Comparison of ENCODE assay signal across 1 cellular context in the genomic region with DNA sequence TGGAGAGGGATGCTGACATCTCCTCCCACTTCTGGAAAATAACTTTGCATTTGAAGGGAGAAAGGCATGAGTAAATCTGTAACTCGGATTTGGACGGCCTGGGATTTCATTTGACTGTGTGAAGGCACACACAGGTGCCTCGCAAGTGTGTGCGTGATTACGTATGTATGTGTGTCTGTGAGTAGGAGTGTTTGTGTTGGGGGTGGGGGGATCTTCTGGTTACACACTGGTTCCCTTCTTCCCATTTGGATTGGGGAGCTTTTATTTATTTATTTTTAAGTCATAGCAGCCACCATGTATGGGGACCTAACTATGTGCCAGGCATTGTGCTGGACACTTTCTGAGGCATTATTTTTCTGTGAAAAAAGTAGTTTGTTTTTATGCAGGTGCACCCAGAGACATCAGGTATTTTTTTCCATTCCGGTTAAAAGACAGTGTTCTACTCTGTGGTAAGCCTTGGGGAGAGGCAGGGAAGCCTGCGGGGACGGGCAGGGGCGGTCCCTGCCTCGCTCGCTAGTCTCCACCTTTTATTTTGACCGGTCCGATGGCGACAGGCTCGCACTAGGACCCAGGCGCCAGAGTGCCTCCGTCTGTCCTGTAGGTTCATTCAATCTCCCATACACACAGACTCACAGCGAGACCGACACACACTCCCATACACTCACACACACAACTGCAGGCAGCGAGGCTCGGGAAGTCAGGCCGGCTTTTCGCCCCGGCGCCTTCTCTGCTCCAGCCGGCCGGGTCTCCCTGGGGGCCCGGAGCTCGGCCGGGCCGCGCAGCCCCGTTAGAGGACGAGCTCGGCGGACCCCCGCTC.
TF ChIP-seq lines count a peak whose summit lies in the region.

A gene (plus strand): TSS at position 618 of the 817 bp plus-strand sequence. CDS start 204 bp downstream, outside the sequence.

TF ChIP-seq in HepG2, 621 proteins besides CTCF, POLR2A, EP300 and RAD21 (continued from another document and continues in another):
- TF ChIP-seq, protein P1, sequence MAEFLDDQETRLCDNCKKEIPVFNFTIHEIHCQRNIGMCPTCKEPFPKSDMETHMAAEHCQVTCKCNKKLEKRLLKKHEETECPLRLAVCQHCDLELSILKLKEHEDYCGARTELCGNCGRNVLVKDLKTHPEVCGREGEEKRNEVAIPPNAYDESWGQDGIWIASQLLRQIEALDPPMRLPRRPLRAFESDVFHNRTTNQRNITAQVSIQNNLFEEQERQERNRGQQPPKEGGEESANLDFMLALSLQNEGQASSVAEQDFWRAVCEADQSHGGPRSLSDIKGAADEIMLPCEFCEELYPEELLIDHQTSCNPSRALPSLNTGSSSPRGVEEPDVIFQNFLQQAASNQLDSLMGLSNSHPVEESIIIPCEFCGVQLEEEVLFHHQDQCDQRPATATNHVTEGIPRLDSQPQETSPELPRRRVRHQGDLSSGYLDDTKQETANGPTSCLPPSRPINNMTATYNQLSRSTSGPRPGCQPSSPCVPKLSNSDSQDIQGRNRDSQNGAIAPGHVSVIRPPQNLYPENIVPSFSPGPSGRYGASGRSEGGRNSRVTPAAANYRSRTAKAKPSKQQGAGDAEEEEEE (CRISPR knock-in tag; IDR thresholded peaks at IDR 0.05; ENCODE audit: borderline replicate concordance): no peak
- peak; percentile 62 for TF ChIP-seq RXRB (CRISPR knock-in tag; IDR thresholded peaks at IDR 0.05; ENCODE audit: borderline replicate concordance)
- 0 out of 2 replicates have a peak, but pooled peaks have one; percentile 29 for TF ChIP-seq NKX3-1 (CRISPR knock-in tag; IDR thresholded peaks at IDR 0.05)
- 0 out of 2 replicates have a peak, but pooled peaks have one; percentile 48 for TF ChIP-seq ARNT2 (CRISPR knock-in tag; IDR thresholded peaks at IDR 0.05; ENCODE audit: low read depth)
- TF ChIP-seq, protein P2, sequence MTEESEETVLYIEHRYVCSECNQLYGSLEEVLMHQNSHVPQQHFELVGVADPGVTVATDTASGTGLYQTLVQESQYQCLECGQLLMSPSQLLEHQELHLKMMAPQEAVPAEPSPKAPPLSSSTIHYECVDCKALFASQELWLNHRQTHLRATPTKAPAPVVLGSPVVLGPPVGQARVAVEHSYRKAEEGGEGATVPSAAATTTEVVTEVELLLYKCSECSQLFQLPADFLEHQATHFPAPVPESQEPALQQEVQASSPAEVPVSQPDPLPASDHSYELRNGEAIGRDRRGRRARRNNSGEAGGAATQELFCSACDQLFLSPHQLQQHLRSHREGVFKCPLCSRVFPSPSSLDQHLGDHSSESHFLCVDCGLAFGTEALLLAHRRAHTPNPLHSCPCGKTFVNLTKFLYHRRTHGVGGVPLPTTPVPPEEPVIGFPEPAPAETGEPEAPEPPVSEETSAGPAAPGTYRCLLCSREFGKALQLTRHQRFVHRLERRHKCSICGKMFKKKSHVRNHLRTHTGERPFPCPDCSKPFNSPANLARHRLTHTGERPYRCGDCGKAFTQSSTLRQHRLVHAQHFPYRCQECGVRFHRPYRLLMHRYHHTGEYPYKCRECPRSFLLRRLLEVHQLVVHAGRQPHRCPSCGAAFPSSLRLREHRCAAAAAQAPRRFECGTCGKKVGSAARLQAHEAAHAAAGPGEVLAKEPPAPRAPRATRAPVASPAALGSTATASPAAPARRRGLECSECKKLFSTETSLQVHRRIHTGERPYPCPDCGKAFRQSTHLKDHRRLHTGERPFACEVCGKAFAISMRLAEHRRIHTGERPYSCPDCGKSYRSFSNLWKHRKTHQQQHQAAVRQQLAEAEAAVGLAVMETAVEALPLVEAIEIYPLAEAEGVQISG (CRISPR knock-in tag; IDR thresholded peaks at IDR 0.05): peak; percentile 60; the same call in 1 of the 2 replicates
- TF ChIP-seq ZNF772 (CRISPR knock-in tag; IDR thresholded peaks at IDR 0.05): 0 out of 2 replicates have a peak, but pooled peaks have one; percentile 45
- TF ChIP-seq FIP1L1 (IDR thresholded peaks at IDR 0.05; ENCODE audit: borderline replicate concordance, insufficient read depth, low read depth, low read length): no peak
- TF ChIP-seq, protein P3, sequence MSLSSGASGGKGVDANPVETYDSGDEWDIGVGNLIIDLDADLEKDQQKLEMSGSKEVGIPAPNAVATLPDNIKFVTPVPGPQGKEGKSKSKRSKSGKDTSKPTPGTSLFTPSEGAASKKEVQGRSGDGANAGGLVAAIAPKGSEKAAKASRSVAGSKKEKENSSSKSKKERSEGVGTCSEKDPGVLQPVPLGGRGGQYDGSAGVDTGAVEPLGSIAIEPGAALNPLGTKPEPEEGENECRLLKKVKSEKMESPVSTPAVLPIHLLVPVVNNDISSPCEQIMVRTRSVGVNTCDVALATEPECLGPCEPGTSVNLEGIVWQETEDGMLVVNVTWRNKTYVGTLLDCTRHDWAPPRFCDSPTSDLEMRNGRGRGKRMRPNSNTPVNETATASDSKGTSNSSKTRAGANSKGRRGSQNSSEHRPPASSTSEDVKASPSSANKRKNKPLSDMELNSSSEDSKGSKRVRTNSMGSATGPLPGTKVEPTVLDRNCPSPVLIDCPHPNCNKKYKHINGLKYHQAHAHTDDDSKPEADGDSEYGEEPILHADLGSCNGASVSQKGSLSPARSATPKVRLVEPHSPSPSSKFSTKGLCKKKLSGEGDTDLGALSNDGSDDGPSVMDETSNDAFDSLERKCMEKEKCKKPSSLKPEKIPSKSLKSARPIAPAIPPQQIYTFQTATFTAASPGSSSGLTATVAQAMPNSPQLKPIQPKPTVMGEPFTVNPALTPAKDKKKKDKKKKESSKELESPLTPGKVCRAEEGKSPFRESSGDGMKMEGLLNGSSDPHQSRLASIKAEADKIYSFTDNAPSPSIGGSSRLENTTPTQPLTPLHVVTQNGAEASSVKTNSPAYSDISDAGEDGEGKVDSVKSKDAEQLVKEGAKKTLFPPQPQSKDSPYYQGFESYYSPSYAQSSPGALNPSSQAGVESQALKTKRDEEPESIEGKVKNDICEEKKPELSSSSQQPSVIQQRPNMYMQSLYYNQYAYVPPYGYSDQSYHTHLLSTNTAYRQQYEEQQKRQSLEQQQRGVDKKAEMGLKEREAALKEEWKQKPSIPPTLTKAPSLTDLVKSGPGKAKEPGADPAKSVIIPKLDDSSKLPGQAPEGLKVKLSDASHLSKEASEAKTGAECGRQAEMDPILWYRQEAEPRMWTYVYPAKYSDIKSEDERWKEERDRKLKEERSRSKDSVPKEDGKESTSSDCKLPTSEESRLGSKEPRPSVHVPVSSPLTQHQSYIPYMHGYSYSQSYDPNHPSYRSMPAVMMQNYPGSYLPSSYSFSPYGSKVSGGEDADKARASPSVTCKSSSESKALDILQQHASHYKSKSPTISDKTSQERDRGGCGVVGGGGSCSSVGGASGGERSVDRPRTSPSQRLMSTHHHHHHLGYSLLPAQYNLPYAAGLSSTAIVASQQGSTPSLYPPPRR (CRISPR knock-in tag; IDR thresholded peaks at IDR 0.05; ENCODE audit: borderline replicate concordance): no peak
- TF ChIP-seq, protein P4, sequence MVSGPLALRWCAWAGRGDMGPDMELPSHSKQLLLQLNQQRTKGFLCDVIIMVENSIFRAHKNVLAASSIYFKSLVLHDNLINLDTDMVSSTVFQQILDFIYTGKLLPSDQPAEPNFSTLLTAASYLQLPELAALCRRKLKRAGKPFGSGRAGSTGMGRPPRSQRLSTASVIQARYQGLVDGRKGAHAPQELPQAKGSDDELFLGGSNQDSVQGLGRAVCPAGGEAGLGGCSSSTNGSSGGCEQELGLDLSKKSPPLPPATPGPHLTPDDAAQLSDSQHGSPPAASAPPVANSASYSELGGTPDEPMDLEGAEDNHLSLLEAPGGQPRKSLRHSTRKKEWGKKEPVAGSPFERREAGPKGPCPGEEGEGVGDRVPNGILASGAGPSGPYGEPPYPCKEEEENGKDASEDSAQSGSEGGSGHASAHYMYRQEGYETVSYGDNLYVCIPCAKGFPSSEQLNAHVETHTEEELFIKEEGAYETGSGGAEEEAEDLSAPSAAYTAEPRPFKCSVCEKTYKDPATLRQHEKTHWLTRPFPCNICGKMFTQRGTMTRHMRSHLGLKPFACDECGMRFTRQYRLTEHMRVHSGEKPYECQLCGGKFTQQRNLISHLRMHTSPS (CRISPR knock-in tag; IDR thresholded peaks at IDR 0.05; ENCODE audit: low read depth): no peak
- 0 out of 2 replicates have a peak, but pooled peaks have one; percentile 5 for TF ChIP-seq ZNF792 (CRISPR knock-in tag; IDR thresholded peaks at IDR 0.05)
- TF ChIP-seq, protein P5, sequence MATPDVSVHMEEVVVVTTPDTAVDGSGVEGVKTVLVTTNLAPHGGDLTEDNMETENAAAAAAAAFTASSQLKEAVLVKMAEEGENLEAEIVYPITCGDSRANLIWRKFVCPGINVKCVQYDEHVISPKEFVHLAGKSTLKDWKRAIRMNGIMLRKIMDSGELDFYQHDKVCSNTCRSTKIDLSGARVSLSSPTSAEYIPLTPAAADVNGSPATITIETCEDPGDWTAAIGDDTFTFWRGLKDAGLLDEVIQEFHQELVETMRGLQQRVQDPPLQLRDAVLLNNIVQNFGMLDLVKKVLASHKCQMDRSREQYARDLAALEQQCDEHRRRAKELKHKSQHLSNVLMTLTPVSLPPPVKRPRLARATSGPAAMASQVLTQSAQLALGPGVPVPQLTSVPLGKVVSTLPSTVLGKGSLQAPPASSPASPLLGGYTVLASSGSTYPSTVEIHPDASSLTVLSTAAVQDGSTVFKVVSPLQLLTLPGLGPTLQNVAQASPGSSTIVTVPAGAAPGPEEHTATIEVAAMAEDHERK (CRISPR knock-in tag; IDR thresholded peaks at IDR 0.05; ENCODE audit: low read depth): no peak
- peak; percentile 25 for TF ChIP-seq ZFP36 (IDR thresholded peaks at IDR 0.05; ENCODE audit: borderline replicate concordance, low read depth, low read length, partially characterized antibody)
- no peak for TF ChIP-seq SP4 (CRISPR knock-in tag; IDR thresholded peaks at IDR 0.05)
- peak; percentile 72 for TF ChIP-seq ZNF777 (CRISPR knock-in tag; IDR thresholded peaks at IDR 0.05)
- TF ChIP-seq GLI4 (CRISPR knock-in tag; IDR thresholded peaks at IDR 0.05; ENCODE audit: borderline replicate concordance): no peak
- TF ChIP-seq KLF16 (CRISPR knock-in tag; IDR thresholded peaks at IDR 0.05): peak in 1 of 2 experiments; percentile 53; a peak in 1 of 4 replicates
- TF ChIP-seq, protein P6, sequence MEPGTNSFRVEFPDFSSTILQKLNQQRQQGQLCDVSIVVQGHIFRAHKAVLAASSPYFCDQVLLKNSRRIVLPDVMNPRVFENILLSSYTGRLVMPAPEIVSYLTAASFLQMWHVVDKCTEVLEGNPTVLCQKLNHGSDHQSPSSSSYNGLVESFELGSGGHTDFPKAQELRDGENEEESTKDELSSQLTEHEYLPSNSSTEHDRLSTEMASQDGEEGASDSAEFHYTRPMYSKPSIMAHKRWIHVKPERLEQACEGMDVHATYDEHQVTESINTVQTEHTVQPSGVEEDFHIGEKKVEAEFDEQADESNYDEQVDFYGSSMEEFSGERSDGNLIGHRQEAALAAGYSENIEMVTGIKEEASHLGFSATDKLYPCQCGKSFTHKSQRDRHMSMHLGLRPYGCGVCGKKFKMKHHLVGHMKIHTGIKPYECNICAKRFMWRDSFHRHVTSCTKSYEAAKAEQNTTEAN (CRISPR knock-in tag; conservative IDR thresholded peaks at IDR 0.05): 0 out of 2 replicates have a peak, but pooled peaks have one; percentile 17
- no peak for TF ChIP-seq ZFP82 (CRISPR knock-in tag; IDR thresholded peaks at IDR 0.05; ENCODE audit: borderline replicate concordance)
- peak; percentile 74 for TF ChIP-seq THAP11 (CRISPR knock-in tag; IDR thresholded peaks at IDR 0.05)
- TF ChIP-seq RCOR2 (CRISPR knock-in tag; IDR thresholded peaks at IDR 0.05): 0 out of 2 replicates have a peak, but pooled peaks have one; percentile 30
- TF ChIP-seq ZNF607 (CRISPR knock-in tag; IDR thresholded peaks at IDR 0.05; ENCODE audit: borderline replicate concordance): no peak
- peak; percentile 78; the same call in 1 of the 2 replicates for TF ChIP-seq SIN3A (IDR thresholded peaks at IDR 0.05; ENCODE audit: borderline replicate concordance, low read depth, low read length)
- no peak for TF ChIP-seq ZKSCAN8 (CRISPR knock-in tag; IDR thresholded peaks at IDR 0.05; ENCODE audit: borderline replicate concordance)
- TF ChIP-seq HNF4A (CRISPR knock-in tag; IDR thresholded peaks at IDR 0.05): no peak
- 0 out of 2 replicates have a peak, but pooled peaks have one; percentile 64 for TF ChIP-seq PRMT3 (CRISPR knock-in tag; IDR thresholded peaks at IDR 0.05; ENCODE audit: borderline replicate concordance, low read depth)
- TF ChIP-seq SRY (CRISPR knock-in tag; IDR thresholded peaks at IDR 0.05): no peak
- no peak for TF ChIP-seq NFKBIZ (CRISPR knock-in tag; IDR thresholded peaks at IDR 0.05)
- TF ChIP-seq, protein P7, sequence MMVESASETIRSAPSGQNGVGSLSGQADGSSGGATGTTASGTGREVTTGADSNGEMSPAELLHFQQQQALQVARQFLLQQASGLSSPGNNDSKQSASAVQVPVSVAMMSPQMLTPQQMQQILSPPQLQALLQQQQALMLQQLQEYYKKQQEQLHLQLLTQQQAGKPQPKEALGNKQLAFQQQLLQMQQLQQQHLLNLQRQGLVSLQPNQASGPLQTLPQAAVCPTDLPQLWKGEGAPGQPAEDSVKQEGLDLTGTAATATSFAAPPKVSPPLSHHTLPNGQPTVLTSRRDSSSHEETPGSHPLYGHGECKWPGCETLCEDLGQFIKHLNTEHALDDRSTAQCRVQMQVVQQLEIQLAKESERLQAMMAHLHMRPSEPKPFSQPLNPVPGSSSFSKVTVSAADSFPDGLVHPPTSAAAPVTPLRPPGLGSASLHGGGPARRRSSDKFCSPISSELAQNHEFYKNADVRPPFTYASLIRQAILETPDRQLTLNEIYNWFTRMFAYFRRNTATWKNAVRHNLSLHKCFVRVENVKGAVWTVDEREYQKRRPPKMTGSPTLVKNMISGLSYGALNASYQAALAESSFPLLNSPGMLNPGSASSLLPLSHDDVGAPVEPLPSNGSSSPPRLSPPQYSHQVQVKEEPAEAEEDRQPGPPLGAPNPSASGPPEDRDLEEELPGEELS (CRISPR knock-in tag; IDR thresholded peaks at IDR 0.05): peak; percentile 64; the same call in 1 of the 2 replicates
- TF ChIP-seq ZNF234 (CRISPR knock-in tag; conservative IDR thresholded peaks at IDR 0.05): no peak
- peak; percentile 38; the same call in 1 of the 2 replicates for TF ChIP-seq FOXA3 (CRISPR knock-in tag; IDR thresholded peaks at IDR 0.05)
- no peak for TF ChIP-seq JUNB (CRISPR knock-in tag; IDR thresholded peaks at IDR 0.05; ENCODE audit: borderline replicate concordance)
- TF ChIP-seq ZNF747 (CRISPR knock-in tag; IDR thresholded peaks at IDR 0.05; ENCODE audit: borderline replicate concordance): no peak
- TF ChIP-seq, protein P8, sequence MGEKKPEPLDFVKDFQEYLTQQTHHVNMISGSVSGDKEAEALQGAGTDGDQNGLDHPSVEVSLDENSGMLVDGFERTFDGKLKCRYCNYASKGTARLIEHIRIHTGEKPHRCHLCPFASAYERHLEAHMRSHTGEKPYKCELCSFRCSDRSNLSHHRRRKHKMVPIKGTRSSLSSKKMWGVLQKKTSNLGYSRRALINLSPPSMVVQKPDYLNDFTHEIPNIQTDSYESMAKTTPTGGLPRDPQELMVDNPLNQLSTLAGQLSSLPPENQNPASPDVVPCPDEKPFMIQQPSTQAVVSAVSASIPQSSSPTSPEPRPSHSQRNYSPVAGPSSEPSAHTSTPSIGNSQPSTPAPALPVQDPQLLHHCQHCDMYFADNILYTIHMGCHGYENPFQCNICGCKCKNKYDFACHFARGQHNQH (CRISPR knock-in tag; IDR thresholded peaks at IDR 0.05): peak; percentile 61; the same call in 1 of the 2 replicates
- no peak for TF ChIP-seq TAF15 (IDR thresholded peaks at IDR 0.05; ENCODE audit: low read depth, low read length, poor library complexity, severe bottlenecking)
- TF ChIP-seq ZNF460 (CRISPR knock-in tag; IDR thresholded peaks at IDR 0.05; ENCODE audit: borderline replicate concordance): peak; percentile 25; the same call in 1 of the 2 replicates
- 0 out of 2 replicates have a peak, but pooled peaks have one; percentile 4 for TF ChIP-seq ETV5 (CRISPR knock-in tag; IDR thresholded peaks at IDR 0.05; ENCODE audit: borderline replicate concordance)
- peak; percentile 92 for TF ChIP-seq SAP130 (CRISPR knock-in tag; IDR thresholded peaks at IDR 0.05; ENCODE audit: low read depth)
- TF ChIP-seq STAG1 (CRISPR knock-in tag; IDR thresholded peaks at IDR 0.05): peak; percentile 24; the same call in 1 of the 2 replicates
- TF ChIP-seq ZNF570 (CRISPR knock-in tag; IDR thresholded peaks at IDR 0.05; ENCODE audit: borderline replicate concordance): no peak
